ENCODE assay signal across 1 cellular context in the genomic region with DNA sequence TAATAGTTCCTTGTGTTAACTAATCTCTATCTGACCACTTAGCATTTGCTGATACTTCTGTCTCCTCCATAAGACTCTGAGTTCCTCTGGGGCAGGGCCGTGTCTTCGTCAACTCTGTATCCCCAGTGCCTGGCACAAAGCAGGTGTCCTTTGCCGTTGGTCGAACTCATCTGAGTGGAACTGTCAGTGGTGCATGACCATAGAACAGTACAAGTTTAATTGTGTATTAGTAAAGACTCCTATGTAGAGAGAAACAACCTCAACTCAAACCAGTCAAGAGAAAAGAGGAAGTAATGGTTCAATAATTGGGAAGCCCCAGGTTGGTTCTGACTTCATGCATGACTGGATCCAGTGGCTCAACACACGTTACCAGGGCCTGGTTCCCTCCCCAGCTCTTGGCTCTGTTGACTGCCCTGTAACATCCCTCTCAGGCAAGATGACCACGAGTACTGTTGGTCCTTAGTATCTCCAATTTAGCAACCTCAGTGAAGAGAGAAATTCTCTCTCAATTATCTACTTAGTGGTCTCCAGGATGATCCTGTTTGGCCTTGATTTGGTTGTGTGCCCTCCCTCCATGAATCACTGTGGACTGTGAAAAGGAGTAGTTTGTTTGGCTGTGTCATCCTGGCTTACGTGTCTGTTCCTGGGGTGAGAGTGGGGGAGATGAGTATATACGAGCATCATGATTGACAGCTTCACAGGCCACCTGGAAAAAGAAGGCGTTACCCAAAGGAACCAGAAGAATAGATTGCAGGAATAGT.
TF ChIP-seq lines count a peak whose summit lies in the region.

No MANE protein-coding gene starts in this region.

TF ChIP-seq in GM12878, 131 proteins besides CTCF, POLR2A, EP300 and RAD21 (continued from another document and continues in another):
- no peak for TF ChIP-seq EZH2 (IDR thresholded peaks at IDR 0.05; ENCODE audit: borderline replicate concordance, control insufficient read depth, low read depth, low read length)
- 0 out of 2 replicates have a peak, but pooled peaks have one; percentile 89 for TF ChIP-seq RCOR1 (conservative IDR thresholded peaks at IDR 0.05; ENCODE audit: low read depth, low read length)
- TF ChIP-seq GATAD2B (conservative IDR thresholded peaks at IDR 0.05; ENCODE audit: low read depth), result peak; percentile 81
- TF ChIP-seq CREM (IDR thresholded peaks at IDR 0.05; ENCODE audit: low read depth), result peak; percentile 76
- TF ChIP-seq, protein P1, sequence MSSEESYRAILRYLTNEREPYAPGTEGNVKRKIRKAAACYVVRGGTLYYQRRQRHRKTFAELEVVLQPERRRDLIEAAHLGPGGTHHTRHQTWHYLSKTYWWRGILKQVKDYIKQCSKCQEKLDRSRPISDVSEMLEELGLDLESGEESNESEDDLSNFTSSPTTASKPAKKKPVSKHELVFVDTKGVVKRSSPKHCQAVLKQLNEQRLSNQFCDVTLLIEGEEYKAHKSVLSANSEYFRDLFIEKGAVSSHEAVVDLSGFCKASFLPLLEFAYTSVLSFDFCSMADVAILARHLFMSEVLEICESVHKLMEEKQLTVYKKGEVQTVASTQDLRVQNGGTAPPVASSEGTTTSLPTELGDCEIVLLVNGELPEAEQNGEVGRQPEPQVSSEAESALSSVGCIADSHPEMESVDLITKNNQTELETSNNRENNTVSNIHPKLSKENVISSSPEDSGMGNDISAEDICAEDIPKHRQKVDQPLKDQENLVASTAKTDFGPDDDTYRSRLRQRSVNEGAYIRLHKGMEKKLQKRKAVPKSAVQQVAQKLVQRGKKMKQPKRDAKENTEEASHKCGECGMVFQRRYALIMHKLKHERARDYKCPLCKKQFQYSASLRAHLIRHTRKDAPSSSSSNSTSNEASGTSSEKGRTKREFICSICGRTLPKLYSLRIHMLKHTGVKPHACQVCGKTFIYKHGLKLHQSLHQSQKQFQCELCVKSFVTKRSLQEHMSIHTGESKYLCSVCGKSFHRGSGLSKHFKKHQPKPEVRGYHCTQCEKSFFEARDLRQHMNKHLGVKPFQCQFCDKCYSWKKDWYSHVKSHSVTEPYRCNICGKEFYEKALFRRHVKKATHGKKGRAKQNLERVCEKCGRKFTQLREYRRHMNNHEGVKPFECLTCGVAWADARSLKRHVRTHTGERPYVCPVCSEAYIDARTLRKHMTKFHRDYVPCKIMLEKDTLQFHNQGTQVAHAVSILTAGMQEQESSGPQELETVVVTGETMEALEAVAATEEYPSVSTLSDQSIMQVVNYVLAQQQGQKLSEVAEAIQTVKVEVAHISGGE (CRISPR knock-in tag; IDR thresholded peaks at IDR 0.05), result no peak
- TF ChIP-seq NBN (IDR thresholded peaks at IDR 0.05), result peak; percentile 93
- TF ChIP-seq SRF (IDR thresholded peaks at IDR 0.05; ENCODE audit: low read depth in 2 of 2, low read length in 2 of 2), result 0 out of 4 replicates have a peak, but pooled peaks of 1 of the 2 experiments have one; percentile 28
- TF ChIP-seq, protein P2, sequence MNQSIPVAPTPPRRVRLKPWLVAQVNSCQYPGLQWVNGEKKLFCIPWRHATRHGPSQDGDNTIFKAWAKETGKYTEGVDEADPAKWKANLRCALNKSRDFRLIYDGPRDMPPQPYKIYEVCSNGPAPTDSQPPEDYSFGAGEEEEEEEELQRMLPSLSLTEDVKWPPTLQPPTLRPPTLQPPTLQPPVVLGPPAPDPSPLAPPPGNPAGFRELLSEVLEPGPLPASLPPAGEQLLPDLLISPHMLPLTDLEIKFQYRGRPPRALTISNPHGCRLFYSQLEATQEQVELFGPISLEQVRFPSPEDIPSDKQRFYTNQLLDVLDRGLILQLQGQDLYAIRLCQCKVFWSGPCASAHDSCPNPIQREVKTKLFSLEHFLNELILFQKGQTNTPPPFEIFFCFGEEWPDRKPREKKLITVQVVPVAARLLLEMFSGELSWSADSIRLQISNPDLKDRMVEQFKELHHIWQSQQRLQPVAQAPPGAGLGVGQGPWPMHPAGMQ (IDR thresholded peaks at IDR 0.05; ENCODE audit: borderline replicate concordance), result no peak
- no peak for TF ChIP-seq RBBP5 (conservative IDR thresholded peaks at IDR 0.05)
- TF ChIP-seq, protein P3, sequence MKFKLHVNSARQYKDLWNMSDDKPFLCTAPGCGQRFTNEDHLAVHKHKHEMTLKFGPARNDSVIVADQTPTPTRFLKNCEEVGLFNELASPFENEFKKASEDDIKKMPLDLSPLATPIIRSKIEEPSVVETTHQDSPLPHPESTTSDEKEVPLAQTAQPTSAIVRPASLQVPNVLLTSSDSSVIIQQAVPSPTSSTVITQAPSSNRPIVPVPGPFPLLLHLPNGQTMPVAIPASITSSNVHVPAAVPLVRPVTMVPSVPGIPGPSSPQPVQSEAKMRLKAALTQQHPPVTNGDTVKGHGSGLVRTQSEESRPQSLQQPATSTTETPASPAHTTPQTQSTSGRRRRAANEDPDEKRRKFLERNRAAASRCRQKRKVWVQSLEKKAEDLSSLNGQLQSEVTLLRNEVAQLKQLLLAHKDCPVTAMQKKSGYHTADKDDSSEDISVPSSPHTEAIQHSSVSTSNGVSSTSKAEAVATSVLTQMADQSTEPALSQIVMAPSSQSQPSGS (IDR thresholded peaks at IDR 0.05; ENCODE audit: low read length), result peak; percentile 97
- peak; percentile 97 for TF ChIP-seq TCF3 (IDR thresholded peaks at IDR 0.05; ENCODE audit: borderline replicate concordance, insufficient read depth, low read depth, low read length)
- peak; percentile 100 for TF ChIP-seq PAX8 (IDR thresholded peaks at IDR 0.05)
- TF ChIP-seq RB1 (IDR thresholded peaks at IDR 0.05; ENCODE audit: borderline replicate concordance), result 0 out of 2 replicates have a peak, but pooled peaks have one; percentile 30
- TF ChIP-seq CHD2 (IDR thresholded peaks at IDR 0.05; ENCODE audit: borderline replicate concordance, low read depth, low read length), result peak; percentile 80; the same call in 1 of the 2 replicates
- no peak for TF ChIP-seq FOXK2 (IDR thresholded peaks at IDR 0.05)
- TF ChIP-seq WRNIP1 (IDR thresholded peaks at IDR 0.05; ENCODE audit: borderline replicate concordance, low read depth, low read length), result no peak
- no peak for TF ChIP-seq POLR2AphosphoS2 (IDR thresholded peaks at IDR 0.05; ENCODE audit: low read depth, low read length)
- peak; percentile 26 for TF ChIP-seq SMAD1 (IDR thresholded peaks at IDR 0.05; ENCODE audit: low read depth, partially characterized antibody)
- TF ChIP-seq, protein P4, sequence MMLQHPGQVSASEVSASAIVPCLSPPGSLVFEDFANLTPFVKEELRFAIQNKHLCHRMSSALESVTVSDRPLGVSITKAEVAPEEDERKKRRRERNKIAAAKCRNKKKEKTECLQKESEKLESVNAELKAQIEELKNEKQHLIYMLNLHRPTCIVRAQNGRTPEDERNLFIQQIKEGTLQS (IDR thresholded peaks at IDR 0.05; ENCODE audit: borderline replicate concordance, extremely low read depth, low read depth, low read length), result no peak
- TF ChIP-seq TCF12 (IDR thresholded peaks at IDR 0.05; ENCODE audit: low read depth, low read length), result peak; percentile 99
- TF ChIP-seq, protein P5, sequence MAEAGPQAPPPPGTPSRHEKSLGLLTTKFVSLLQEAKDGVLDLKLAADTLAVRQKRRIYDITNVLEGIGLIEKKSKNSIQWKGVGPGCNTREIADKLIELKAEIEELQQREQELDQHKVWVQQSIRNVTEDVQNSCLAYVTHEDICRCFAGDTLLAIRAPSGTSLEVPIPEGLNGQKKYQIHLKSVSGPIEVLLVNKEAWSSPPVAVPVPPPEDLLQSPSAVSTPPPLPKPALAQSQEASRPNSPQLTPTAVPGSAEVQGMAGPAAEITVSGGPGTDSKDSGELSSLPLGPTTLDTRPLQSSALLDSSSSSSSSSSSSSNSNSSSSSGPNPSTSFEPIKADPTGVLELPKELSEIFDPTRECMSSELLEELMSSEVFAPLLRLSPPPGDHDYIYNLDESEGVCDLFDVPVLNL (IDR thresholded peaks at IDR 0.05; ENCODE audit: low read depth, low read length), result no peak
- TF ChIP-seq, protein P6, sequence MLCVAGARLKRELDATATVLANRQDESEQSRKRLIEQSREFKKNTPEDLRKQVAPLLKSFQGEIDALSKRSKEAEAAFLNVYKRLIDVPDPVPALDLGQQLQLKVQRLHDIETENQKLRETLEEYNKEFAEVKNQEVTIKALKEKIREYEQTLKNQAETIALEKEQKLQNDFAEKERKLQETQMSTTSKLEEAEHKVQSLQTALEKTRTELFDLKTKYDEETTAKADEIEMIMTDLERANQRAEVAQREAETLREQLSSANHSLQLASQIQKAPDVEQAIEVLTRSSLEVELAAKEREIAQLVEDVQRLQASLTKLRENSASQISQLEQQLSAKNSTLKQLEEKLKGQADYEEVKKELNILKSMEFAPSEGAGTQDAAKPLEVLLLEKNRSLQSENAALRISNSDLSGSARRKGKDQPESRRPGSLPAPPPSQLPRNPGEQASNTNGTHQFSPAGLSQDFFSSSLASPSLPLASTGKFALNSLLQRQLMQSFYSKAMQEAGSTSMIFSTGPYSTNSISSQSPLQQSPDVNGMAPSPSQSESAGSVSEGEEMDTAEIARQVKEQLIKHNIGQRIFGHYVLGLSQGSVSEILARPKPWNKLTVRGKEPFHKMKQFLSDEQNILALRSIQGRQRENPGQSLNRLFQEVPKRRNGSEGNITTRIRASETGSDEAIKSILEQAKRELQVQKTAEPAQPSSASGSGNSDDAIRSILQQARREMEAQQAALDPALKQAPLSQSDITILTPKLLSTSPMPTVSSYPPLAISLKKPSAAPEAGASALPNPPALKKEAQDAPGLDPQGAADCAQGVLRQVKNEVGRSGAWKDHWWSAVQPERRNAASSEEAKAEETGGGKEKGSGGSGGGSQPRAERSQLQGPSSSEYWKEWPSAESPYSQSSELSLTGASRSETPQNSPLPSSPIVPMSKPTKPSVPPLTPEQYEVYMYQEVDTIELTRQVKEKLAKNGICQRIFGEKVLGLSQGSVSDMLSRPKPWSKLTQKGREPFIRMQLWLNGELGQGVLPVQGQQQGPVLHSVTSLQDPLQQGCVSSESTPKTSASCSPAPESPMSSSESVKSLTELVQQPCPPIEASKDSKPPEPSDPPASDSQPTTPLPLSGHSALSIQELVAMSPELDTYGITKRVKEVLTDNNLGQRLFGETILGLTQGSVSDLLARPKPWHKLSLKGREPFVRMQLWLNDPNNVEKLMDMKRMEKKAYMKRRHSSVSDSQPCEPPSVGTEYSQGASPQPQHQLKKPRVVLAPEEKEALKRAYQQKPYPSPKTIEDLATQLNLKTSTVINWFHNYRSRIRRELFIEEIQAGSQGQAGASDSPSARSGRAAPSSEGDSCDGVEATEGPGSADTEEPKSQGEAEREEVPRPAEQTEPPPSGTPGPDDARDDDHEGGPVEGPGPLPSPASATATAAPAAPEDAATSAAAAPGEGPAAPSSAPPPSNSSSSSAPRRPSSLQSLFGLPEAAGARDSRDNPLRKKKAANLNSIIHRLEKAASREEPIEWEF (IDR thresholded peaks at IDR 0.05; ENCODE audit: insufficient replicate concordance, low read depth, low read length), result no peak
- no peak for TF ChIP-seq NFXL1 (IDR thresholded peaks at IDR 0.05; ENCODE audit: borderline replicate concordance)
- TF ChIP-seq, protein P7, sequence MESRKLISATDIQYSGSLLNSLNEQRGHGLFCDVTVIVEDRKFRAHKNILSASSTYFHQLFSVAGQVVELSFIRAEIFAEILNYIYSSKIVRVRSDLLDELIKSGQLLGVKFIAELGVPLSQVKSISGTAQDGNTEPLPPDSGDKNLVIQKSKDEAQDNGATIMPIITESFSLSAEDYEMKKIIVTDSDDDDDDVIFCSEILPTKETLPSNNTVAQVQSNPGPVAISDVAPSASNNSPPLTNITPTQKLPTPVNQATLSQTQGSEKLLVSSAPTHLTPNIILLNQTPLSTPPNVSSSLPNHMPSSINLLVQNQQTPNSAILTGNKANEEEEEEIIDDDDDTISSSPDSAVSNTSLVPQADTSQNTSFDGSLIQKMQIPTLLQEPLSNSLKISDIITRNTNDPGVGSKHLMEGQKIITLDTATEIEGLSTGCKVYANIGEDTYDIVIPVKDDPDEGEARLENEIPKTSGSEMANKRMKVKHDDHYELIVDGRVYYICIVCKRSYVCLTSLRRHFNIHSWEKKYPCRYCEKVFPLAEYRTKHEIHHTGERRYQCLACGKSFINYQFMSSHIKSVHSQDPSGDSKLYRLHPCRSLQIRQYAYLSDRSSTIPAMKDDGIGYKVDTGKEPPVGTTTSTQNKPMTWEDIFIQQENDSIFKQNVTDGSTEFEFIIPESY (IDR thresholded peaks at IDR 0.05), result no peak
- no peak for TF ChIP-seq SUZ12 (IDR thresholded peaks at IDR 0.05; ENCODE audit: unreplicated experiment)
- TF ChIP-seq, protein P8, sequence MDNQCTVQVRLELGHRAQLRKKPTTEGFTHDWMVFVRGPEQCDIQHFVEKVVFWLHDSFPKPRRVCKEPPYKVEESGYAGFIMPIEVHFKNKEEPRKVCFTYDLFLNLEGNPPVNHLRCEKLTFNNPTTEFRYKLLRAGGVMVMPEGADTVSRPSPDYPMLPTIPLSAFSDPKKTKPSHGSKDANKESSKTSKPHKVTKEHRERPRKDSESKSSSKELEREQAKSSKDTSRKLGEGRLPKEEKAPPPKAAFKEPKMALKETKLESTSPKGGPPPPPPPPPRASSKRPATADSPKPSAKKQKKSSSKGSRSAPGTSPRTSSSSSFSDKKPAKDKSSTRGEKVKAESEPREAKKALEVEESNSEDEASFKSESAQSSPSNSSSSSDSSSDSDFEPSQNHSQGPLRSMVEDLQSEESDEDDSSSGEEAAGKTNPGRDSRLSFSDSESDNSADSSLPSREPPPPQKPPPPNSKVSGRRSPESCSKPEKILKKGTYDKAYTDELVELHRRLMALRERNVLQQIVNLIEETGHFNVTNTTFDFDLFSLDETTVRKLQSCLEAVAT (IDR thresholded peaks at IDR 0.05), result peak; percentile 98
- TF ChIP-seq HDAC6 (IDR thresholded peaks at IDR 0.05; ENCODE audit: unreplicated experiment), result no peak
- peak; percentile 91; the same call in 1 of the 2 replicates for TF ChIP-seq BACH1 (IDR thresholded peaks at IDR 0.05; ENCODE audit: borderline replicate concordance)
- no peak for TF ChIP-seq MXI1 (IDR thresholded peaks at IDR 0.05; ENCODE audit: low read depth, low read length)
- no peak for TF ChIP-seq KAT2A (conservative IDR thresholded peaks at IDR 0.05; ENCODE audit: control insufficient read depth, low read depth, low read length)
- TF ChIP-seq, protein P9, sequence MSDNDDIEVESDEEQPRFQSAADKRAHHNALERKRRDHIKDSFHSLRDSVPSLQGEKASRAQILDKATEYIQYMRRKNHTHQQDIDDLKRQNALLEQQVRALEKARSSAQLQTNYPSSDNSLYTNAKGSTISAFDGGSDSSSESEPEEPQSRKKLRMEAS (IDR thresholded peaks at IDR 0.05; ENCODE audit: low read depth, low read length), result peak; percentile 51; the same call in 1 of the 2 replicates
- TF ChIP-seq RELA (IDR thresholded peaks at IDR 0.05; ENCODE audit: borderline replicate concordance, partially characterized antibody), result peak; percentile 56
- TF ChIP-seq SREBF1 (IDR thresholded peaks at IDR 0.05; ENCODE audit: low read length), result peak; percentile 88
- TF ChIP-seq NR2C1 (IDR thresholded peaks at IDR 0.05), result no peak
- TF ChIP-seq SMAD5 (IDR thresholded peaks at IDR 0.05; ENCODE audit: low read depth), result no peak
- no peak for TF ChIP-seq CHD4 (IDR thresholded peaks at IDR 0.05)
